In the genomic region with DNA sequence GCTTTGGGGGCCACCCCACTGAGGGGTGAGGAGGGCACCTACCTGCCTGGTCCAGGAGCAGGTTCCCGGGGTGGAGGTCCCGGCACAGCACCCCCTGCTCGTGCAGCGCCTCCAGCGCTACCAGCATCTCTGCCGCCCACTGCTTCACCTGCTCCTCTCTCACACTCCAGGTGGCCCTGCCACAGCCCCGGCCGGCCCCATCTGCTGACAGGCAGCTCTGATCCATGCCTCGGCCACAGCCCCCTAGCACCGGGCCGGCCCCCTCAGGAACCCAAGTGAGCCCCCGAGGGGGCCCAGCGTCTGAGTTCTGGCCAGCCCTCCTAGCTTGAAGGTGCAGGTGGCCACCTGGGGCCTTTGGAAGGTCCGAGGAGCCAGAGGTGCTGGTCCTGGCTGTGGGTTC, we compare ENCODE assay signal across 33 cellular contexts. TPM values are rescaled to one million over a fixed set of nuclear protein-coding genes. Genes with fewer than 3 reads are reported as not detected.
"Had no signal": no experiment of that assay in that cellular context is flagged by ENCODE, and none has a peak within 500 bp of the region (broad histone marks: within the 10 kb centered on the region; RNA-seq: fewer than 3 reads in every experiment).

No MANE protein-coding gene starts in this region.

- FAIRE-seq: endometrium, islet of Langerhans had no signal

- H3K27me3 ChIP-seq: esophagus squamous epithelium, heart right ventricle, spleen, testis, tibial artery had no signal

- ATAC-seq: effector memory CD8-positive, alpha-beta T cell; left colon; lower lobe of right lung; mucosa of descending colon; natural killer cell treated with Interleukin-12 subunit alpha and Interleukin-12 subunit beta and Interleukin-15 and Interleukin-18, amount 100 ng/mL, for 72 hours had no signal

- DNase-seq: cerebellar nuclear complex; cortex of kidney; effector memory CD8-positive, alpha-beta T cell; erythroblast; esophagus squamous epithelium; foreskin melanocyte; glutamatergic neuron; heart right ventricle; hippocampal formation; kidney glomerular epithelial cell; left colon; left ventricle myocardium inferior; lower lobe of right lung; mucosa of descending colon; naive B cell; spleen; stimulated activated naive CD4-positive, alpha-beta T cell; substantia nigra; testis had no signal

- H3K4me3 Mint-ChIP-seq: effector memory CD8-positive, alpha-beta T cell; memory B cell; mesothelial cell of epicardium; naive B cell; natural killer cell treated with Interleukin-12 subunit alpha and Interleukin-12 subunit beta and Interleukin-15 and Interleukin-18, amount 100 ng/mL, for 72 hours; type B pancreatic cell had no signal

- H3K36me3 ChIP-seq: left ventricle myocardium inferior, prostate gland had no signal

- H3K36me3 Mint-ChIP-seq: memory B cell; mesothelial cell of epicardium; natural killer cell treated with Interleukin-12 subunit alpha and Interleukin-12 subunit beta and Interleukin-15 and Interleukin-18, amount 100 ng/mL, for 72 hours; type B pancreatic cell had no signal

- H3K9me3 Mint-ChIP-seq: effector memory CD8-positive, alpha-beta T cell; memory B cell; mesothelial cell of epicardium; naive B cell; natural killer cell treated with Interleukin-12 subunit alpha and Interleukin-12 subunit beta and Interleukin-15 and Interleukin-18, amount 100 ng/mL, for 72 hours; neural crest cell; type B pancreatic cell had no signal

- H3K27ac Mint-ChIP-seq: memory B cell, mesothelial cell of epicardium, naive B cell had no signal

- H3K27ac ChIP-seq: heart right ventricle, left ventricle myocardium inferior, lower lobe of right lung, prostate gland, testis, tibial artery had no signal

- H3K27me3 Mint-ChIP-seq: effector memory CD8-positive, alpha-beta T cell; memory B cell; naive B cell; natural killer cell treated with Interleukin-12 subunit alpha and Interleukin-12 subunit beta and Interleukin-15 and Interleukin-18, amount 100 ng/mL, for 72 hours; type B pancreatic cell had no signal

- H3K4me3 ChIP-seq: esophagus squamous epithelium, heart right ventricle, left ventricle myocardium inferior, lower lobe of right lung, mucosa of descending colon, prostate gland, skin epidermis, spleen, testis, tibial artery had no signal

- H3K4me1 ChIP-seq: prostate gland had no signal

- H3K9me3 ChIP-seq: esophagus squamous epithelium, heart right ventricle, left ventricle myocardium inferior, lower lobe of right lung, mucosa of descending colon, prostate gland, spleen, testis, tibial artery had no signal

RNA-seq across cellular contexts. Expression of a gene that starts 33.6 kb away (rescaled TPM):
- total RNA-seq: dermis microvascular lymphatic vessel endothelial cell, esophagus squamous epithelium, heart right ventricle, left colon, left ventricle myocardium inferior, mesothelial cell of epicardium, neural crest cell, osteocyte, prostate gland, right cardiac atrium, urinary bladder had no signal
- polyA plus RNA-seq: heart right ventricle, right cardiac atrium, urinary bladder had no signal

RNA-seq across cellular contexts. Expression of a gene that starts 45.9 kb away (rescaled TPM):
- total RNA-seq: natural killer cell treated with Interleukin-12 subunit alpha and Interleukin-12 subunit beta and Interleukin-15 and Interleukin-18, amount 100 ng/mL, for 72 hours had no signal
